8 cellular contexts compared by ENCODE assay signal in genomic region chr12:538731-539539, GRCh38.
DNase-seq lines count a peak whose midpoint lies in the region; ATAC-seq, FAIRE-seq and TF ChIP-seq lines count a peak whose summit lies in the region.

No MANE protein-coding gene starts in this region.

- peaks cover 21% of the 10 kb centered on the region in 2 donors for H3K4me1 Mint-ChIP-seq in effector memory CD8-positive, alpha-beta T cell (ENCODE audit: low read depth in 2 of 2)

- no peaks in the 10 kb centered on the region for H3K27me3 Mint-ChIP-seq in effector memory CD8-positive, alpha-beta T cell

- no peaks in the 10 kb centered on the region for H3K9me3 Mint-ChIP-seq in effector memory CD8-positive, alpha-beta T cell

- DNase-seq in Right ventricle myocardium inferior (ENCODE audit: missing footprints): no peak
- DNase-seq in cardiac septum (ENCODE audit: low spot score): no peak
- DNase-seq in T follicular helper cell (ENCODE audit: low read depth): peak; percentile 41
- DNase-seq in effector memory CD8-positive, alpha-beta T cell: peak; percentile 43 to 57 (median 46)
- DNase-seq in pancreas: peak in 5 of 6 donors; percentile 54 to 82 (median 71)
- no peak for DNase-seq in GM20000 (ENCODE audit: low spot score)
- no peak for DNase-seq in iPS-NIHi11 (ENCODE audit: low spot score)
- DNase-seq in NCI-H524 treated with DMSO at 0.1 percent for 48 hours (lab: John Stamatoyannopoulos, UW): no peak

- intact Hi-C loops in Right ventricle myocardium inferior (cut with DNase I) (no loop called here), cardiac septum (cut with DNase I) (no loop called here), pancreas (cut with DNase I) (no loop called here)

- peak; percentile 5 for FAIRE-seq in pancreas (lab: Jason Lieb, UNC)

- H3K36me3 ChIP-seq in pancreas: no peaks in the 10 kb centered on the region

- H3K27ac Mint-ChIP-seq in effector memory CD8-positive, alpha-beta T cell: peak overlapping the region; percentile 76 to 86

- 30 to 35% methylated on average over 10 of the region's 10 CpGs for WGBS in pancreas, 2 donors

- peak; percentile 49 for ATAC-seq in Right ventricle myocardium inferior
- peak; percentile 97 for ATAC-seq in effector memory CD8-positive, alpha-beta T cell (replicated peaks)
- ATAC-seq in pancreas: peak; percentile 72 to 88 (median 80)

- TF ChIP-seq CTCF in pancreas (IDR thresholded peaks at IDR 0.05): no peak
- no peak for TF ChIP-seq CTCF in GM20000 (IDR thresholded peaks at IDR 0.05; ENCODE audit: extremely low read depth, missing control alignments)

- peak overlapping the region in 3 of 4 donors; percentile 22 to 71 (median 60) for H3K27ac ChIP-seq in pancreas

- no peaks in the 10 kb centered on the region for H3K27me3 ChIP-seq in pancreas

- no peaks in the 10 kb centered on the region for H3K9me3 ChIP-seq in pancreas

- peaks cover 0 to 4% (median 0%) of the 10 kb centered on the region in 3 donors for H3K4me1 ChIP-seq in pancreas

- H3K36me3 Mint-ChIP-seq in effector memory CD8-positive, alpha-beta T cell (ENCODE audit: insufficient read depth): no peaks in the 10 kb centered on the region

- H3K4me3 ChIP-seq in pancreas: no peak overlapping the region

- H3K4me3 Mint-ChIP-seq in effector memory CD8-positive, alpha-beta T cell: peak overlapping the region; percentile 46 to 49

Comparison
In these comparisons a context has a peak if more than half of its experiments do, and no peak if none do; other contexts are left out.
1. DNase-seq: peak in T follicular helper cell (single experiment), effector memory CD8-positive, alpha-beta T cell (3 of 3) and pancreas (5 of 6); none in Right ventricle myocardium inferior (single experiment), cardiac septum (single experiment), GM20000 (single experiment), iPS-NIHi11 (single experiment) and NCI-H524 treated with DMSO at 0.1 percent for 48 hours (single experiment).
2. Peak in every context shown above with its lines, with median percentiles within 50 percentile points of each other: ATAC-seq.